26 cellular contexts compared by ENCODE assay signal in the genomic region with DNA sequence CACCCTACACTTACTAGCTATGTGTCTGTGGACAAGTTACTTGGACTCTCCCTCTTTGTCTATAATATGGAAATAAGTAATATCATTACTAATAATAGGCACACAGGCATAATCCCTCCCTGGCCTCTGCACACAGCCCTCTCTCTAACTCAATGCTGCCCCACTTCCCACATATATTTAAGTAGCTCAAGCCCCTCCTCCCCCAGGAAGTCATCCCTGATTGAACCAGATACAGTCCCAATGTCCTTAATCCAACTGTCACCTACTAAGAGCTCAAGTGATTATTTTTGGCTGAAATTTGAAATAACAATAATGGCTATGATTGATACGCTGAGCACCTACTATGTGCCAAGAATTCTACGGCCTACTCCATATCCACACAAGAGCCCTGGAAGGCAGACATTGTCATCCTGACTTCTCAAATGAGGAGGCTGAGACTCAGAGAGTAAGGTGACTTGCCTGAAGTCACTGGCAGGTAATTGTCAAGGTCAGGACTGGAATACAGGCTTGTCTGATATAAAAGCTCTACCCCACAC. TPM values are rescaled to one million over a fixed set of nuclear protein-coding genes. Genes with fewer than 3 reads are reported as not detected.
DNase-seq lines count a peak whose midpoint lies in the region; ATAC-seq, FAIRE-seq and TF ChIP-seq lines count a peak whose summit lies in the region.
"Had no signal": no experiment of that assay in that cellular context is flagged by ENCODE, and none has a peak within 500 bp of the region (broad histone marks: within the 10 kb centered on the region; RNA-seq: fewer than 3 reads in every experiment).

No MANE protein-coding gene starts in this region.

- H3K27ac ChIP-seq in HepG2 (ENCODE audit: extremely low read length, insufficient read depth, low read length) = no peak overlapping the region
- no peak overlapping the region for H3K27ac ChIP-seq in right lobe of liver
- H3K27ac ChIP-seq in H9 (ENCODE audit: insufficient read length, low read depth, low read length) = no peak overlapping the region
- H3K27ac ChIP-seq in osteoblast (ENCODE audit: low read depth, low read length) = no peak overlapping the region

- 79% methylated on average over 2 of the region's 2 CpGs for whole genome bisulfite sequencing in HepG2 (ENCODE audit: low lambda C conversion rate)
- 71% methylated on average over 1 of the region's 2 CpGs for WGBS in right lobe of liver (ENCODE audit: insufficient coverage, low coverage, low lambda C conversion rate, missing lambda C conversion rate)
- no CpG with 5 or more reads among the region's 2 CpGs for WGBS in H9 (ENCODE audit: extremely low coverage, insufficient read length, low lambda C conversion rate)

- H3K4me1 ChIP-seq in HepG2 (ENCODE audit: insufficient read depth, low read length) (peaks cover 83% of the 10 kb centered on the region), right lobe of liver (peaks cover 0 to 29% (median 8%) of the 10 kb centered on the region in 4 donors), H9 (ENCODE audit: insufficient read depth, low read length) (no peaks in the 10 kb centered on the region), osteoblast (ENCODE audit: insufficient read depth, low read length) (no peaks in the 10 kb centered on the region)

- no peak overlapping the region for H3K18ac ChIP-seq in H9 (ENCODE audit: insufficient read length, low read depth, low read length)

- H3K27me3 ChIP-seq in HepG2 (ENCODE audit: control insufficient read depth in 1 of 2, insufficient read depth in 2 of 2, low read length in 2 of 2) (no peaks in the 10 kb centered on the region), right lobe of liver (no peaks in the 10 kb centered on the region), H9 (ENCODE audit: insufficient read depth, low read length) (no peaks in the 10 kb centered on the region), osteoblast (ENCODE audit: insufficient read depth, low read length) (no peaks in the 10 kb centered on the region)

- no peak overlapping the region for H2BK12ac ChIP-seq in H9 (ENCODE audit: insufficient read length, low read depth, low read length)

- no peaks in the 10 kb centered on the region for H3K9me3 ChIP-seq in HepG2 (ENCODE audit: low read length)
- H3K9me3 ChIP-seq in right lobe of liver = no peaks in the 10 kb centered on the region
- no peaks in the 10 kb centered on the region for H3K9me3 ChIP-seq in H9 (ENCODE audit: control insufficient read depth, low read depth, low read length)
- H3K9me3 ChIP-seq in osteoblast (ENCODE audit: low read depth, low read length) = no peaks in the 10 kb centered on the region
- H3K9me3 ChIP-seq: SK-N-SH had no signal

- DNase-seq in HepG2 (ENCODE audit: low spot score) = no peak
- no peak for DNase-seq in right lobe of liver
- no peak for DNase-seq in H9
- DNase-seq in osteoblast (ENCODE audit: insufficient read length, low spot score, missing footprints) = no peak
- no peak for DNase-seq in mesenteric fat pad (ENCODE audit: low spot score)
- DNase-seq: DMS79 treated with DMSO at 0.1 percent for 48 hours; GF-D8; GOT3; HCEC 1CT; NCI-H1092; NCI-H1417 treated with DMSO at 0.1 percent for 48 hours; NCI-H1694 treated with DMSO at 0.1 percent for 48 hours; NCI-H2081 treated with DMSO at 0.1 percent for 48 hours; NCI-H2171; NCI-H345; NCI-H524; NCI-H748 treated with DMSO at 0.1 percent for 48 hours; NK-92 treated with Interleukin-12 subunit alpha and Interleukin-12 subunit beta, amount 100 ng/mL, for 24 hours; PC-3; SK-N-SH; SW 1271 had no signal

- H4K8ac ChIP-seq in H9 (replicated peaks; ENCODE audit: insufficient read length, low read depth, low read length) = no peak overlapping the region

- CTCF ChIA-PET in HepG2 (lab: Yijun Ruan, JAX; ENCODE audit: low intra/inter-chr PET ratio, low total read pairs) = interaction anchor here (0.7 to 6.1 kb wide), 2 partner anchors 36 to 54 kb away, joined by 3 to 74 read pairs; no protein-coding TSS in a partner anchor

- H3K56ac ChIP-seq in H9 (ENCODE audit: insufficient read length, low read depth, low read length) = no peak overlapping the region

- H3K4me1 Mint-ChIP-seq in H9 = peaks cover 11 to 14% of the 10 kb centered on the region in 2 experiments
- H3K4me1 Mint-ChIP-seq in brain = peaks cover 20% of the 10 kb centered on the region
- H3K4me1 Mint-ChIP-seq: CD14-positive monocyte had no signal

- H2AK5ac ChIP-seq in H9 (ENCODE audit: insufficient read length, low read length) = no peak overlapping the region

- TF ChIP-seq POLR2A in HepG2 (IDR thresholded peaks at IDR 0.05; ENCODE audit: insufficient read depth in 1 of 2, low read depth in 2 of 2, low read length in 2 of 2) (no peak), right lobe of liver (IDR thresholded peaks at IDR 0.05) (no peak)

- H2BK20ac ChIP-seq in H9 (ENCODE audit: low read depth, low read length, poor library complexity, severe bottlenecking) = no peak overlapping the region

- H3K27ac Mint-ChIP-seq in H9 (peak overlapping the region in 2 of 3 experiments; percentile 17 to 65; a peak in 3 of 7 replicates), brain (peak overlapping the region; percentile 2 to 76 (median 22))

- H2BK15ac ChIP-seq in H9 (ENCODE audit: low read depth, low read length) = no peak overlapping the region

- no peak overlapping the region for H3T11ph ChIP-seq in H9 (ENCODE audit: low read length)

- H3K9ac ChIP-seq in HepG2 (ENCODE audit: insufficient read depth, low read depth, low read length) = no peak overlapping the region
- H3K9ac ChIP-seq in H9 (ENCODE audit: extremely low read depth, insufficient read length, low read length) = no peak overlapping the region
- H3K9ac ChIP-seq: SK-N-SH had no signal

- H3K36me3 ChIP-seq in HepG2 (replicated peaks in 1 of 2; ENCODE audit: control insufficient read depth in 1 of 2, insufficient read depth in 2 of 2, low read length in 2 of 2) (no peaks in the 10 kb centered on the region; a peak in 1 of 5 replicates), right lobe of liver (no peaks in the 10 kb centered on the region), osteoblast (ENCODE audit: insufficient read depth, low read length) (peaks cover 5% of the 10 kb centered on the region)

- H3K4me3 Mint-ChIP-seq in H9 (no peak overlapping the region), brain (no peak overlapping the region)
- H3K4me3 Mint-ChIP-seq: CD14-positive monocyte, IgD-negative memory B cell had no signal

- H4K20me1 ChIP-seq in HepG2 (ENCODE audit: insufficient read depth, low read length) (no peaks in the 10 kb centered on the region), H9 (ENCODE audit: control insufficient read depth, insufficient read depth, insufficient read length) (no peaks in the 10 kb centered on the region), osteoblast (ENCODE audit: insufficient read depth, low read length) (peaks cover 27% of the 10 kb centered on the region)

- no peak for TF ChIP-seq CTCF in HepG2 (CRISPR knock-in tag; IDR thresholded peaks at IDR 0.05)
- no peak for TF ChIP-seq CTCF in right lobe of liver (IDR thresholded peaks at IDR 0.05)
- no peak for TF ChIP-seq CTCF in H9 (conservative IDR thresholded peaks at IDR 0.05)
- no peak for TF ChIP-seq CTCF in brain (conservative IDR thresholded peaks at IDR 0.05)
- TF ChIP-seq CTCF in osteoblast (IDR thresholded peaks at IDR 0.05; ENCODE audit: extremely low read depth, low read depth, low read length) = no peak

- H2BK5ac ChIP-seq in H9 (ENCODE audit: insufficient read length, low read length) = no peak overlapping the region

- no peak overlapping the region for H3K23ac ChIP-seq in H9 (ENCODE audit: insufficient read length, low read depth, low read length)

- H3K79me2 ChIP-seq in HepG2 (ENCODE audit: insufficient read depth, low read length) (no peaks in the 10 kb centered on the region), H9 (ENCODE audit: insufficient read depth, low read length) (no peaks in the 10 kb centered on the region), osteoblast (ENCODE audit: insufficient read depth, low read length) (no peaks in the 10 kb centered on the region)

- H3K9me3 Mint-ChIP-seq in H9 = no peaks in the 10 kb centered on the region; a peak in 1 of 5 replicates
- H3K9me3 Mint-ChIP-seq in brain = peaks cover 0 to 3% (median 0%) of the 10 kb centered on the region in 5 experiments
- H3K9me3 Mint-ChIP-seq: CD14-positive monocyte, IgD-negative memory B cell had no signal

- H3K4me2 ChIP-seq in HepG2 (ENCODE audit: low read depth, low read length) = no peak overlapping the region
- no peak overlapping the region for H3K4me2 ChIP-seq in H9 (ENCODE audit: insufficient read depth, insufficient read length, low read length)
- no peak overlapping the region for H3K4me2 ChIP-seq in osteoblast (ENCODE audit: insufficient read depth, low read length)
- H3K4me2 ChIP-seq: SK-N-SH had no signal

- H3K4ac ChIP-seq in H9 (ENCODE audit: low read depth, low read length) = no peak overlapping the region

- TF ChIP-seq EP300 in HepG2 (IDR thresholded peaks at IDR 0.05; ENCODE audit: low read depth in 2 of 2, low read length in 2 of 2) (no peak), HepG2 (CRISPR knock-in tag; IDR thresholded peaks at IDR 0.05; ENCODE audit: borderline replicate concordance) (no peak)

- H3K27me3 Mint-ChIP-seq in H9 (ENCODE audit: low read depth) (no peaks in the 10 kb centered on the region), brain (no peaks in the 10 kb centered on the region)
- H3K27me3 Mint-ChIP-seq: IgD-negative memory B cell had no signal

- no peak overlapping the region for H4K5ac ChIP-seq in H9 (ENCODE audit: insufficient read length, low read depth, low read length)

- in situ Hi-C loops in HepG2 (cut with HindIII; ENCODE audit: extremely low pct_ligation_motif_present, low pct_unique_long_range_greater_than_20kb) = no loop called here

- ATAC-seq in HepG2 = no peak
- no peak for ATAC-seq in right lobe of liver
- ATAC-seq in esophagus mucosa = no peak
- ATAC-seq: PC-3 had no signal

- H2AFZ ChIP-seq in HepG2 (ENCODE audit: low read length) (no peak overlapping the region), H9 (ENCODE audit: low read length) (no peak overlapping the region), osteoblast (ENCODE audit: low read length) (no peak overlapping the region)

- no TSS peak for BruUV-seq in HepG2 (replicated peaks; lab: Mats Ljungman, UMichigan)

- intact Hi-C loops in HepG2 (cut with micrococcal nuclease; ENCODE audit: unreplicated experiment) (loop anchor here (2.0 to 10.0 kb wide), 5 partner anchors 15 to 237 kb away; no protein-coding TSS in a partner anchor), right lobe of liver (cut with DNase I) (no loop called here)

- POLR2A ChIA-PET in HepG2 (lab: Yijun Ruan, JAX) = interaction anchor here (0.9 to 4.1 kb wide), 5 partner anchors 14 to 159 kb away, joined by 3 to 20 read pairs (median 5); partner anchors contain the start of genes HSP90AB1 and SLC29A1

- no peak overlapping the region for H3K14ac ChIP-seq in H9 (ENCODE audit: insufficient read depth, low read length)

- no peak overlapping the region for H3K4me3 ChIP-seq in HepG2 (replicated peaks in 1 of 3; ENCODE audit: insufficient read depth in 1 of 3, low read depth in 2 of 3, low read length in 3 of 3)
- H3K4me3 ChIP-seq in right lobe of liver = no peak overlapping the region
- H3K4me3 ChIP-seq in osteoblast (ENCODE audit: insufficient read depth, low read length) = no peak overlapping the region

- H4K91ac ChIP-seq in H9 (ENCODE audit: insufficient read length, low read depth, low read length) = no peak overlapping the region

- H2BK120ac ChIP-seq in H9 (ENCODE audit: low read depth, low read length, poor library complexity, severe bottlenecking) = no peak overlapping the region

- no peak for TF ChIP-seq RAD21 in HepG2 (CRISPR knock-in tag; IDR thresholded peaks at IDR 0.05)

- FAIRE-seq in HepG2 (lab: Jason Lieb, UNC) = no peak
- FAIRE-seq: GM12891 had no signal

- H3K36me3 Mint-ChIP-seq in H9 (ENCODE audit: insufficient read depth in 1 of 3, low read depth in 3 of 3) (peaks cover 12 to 22% (median 21%) of the 10 kb centered on the region in 3 experiments; a peak in 6 of 7 replicates), brain (peaks cover 14% of the 10 kb centered on the region)

- H3K23me2 ChIP-seq in H9 (ENCODE audit: insufficient read length, low read depth, low read length, poor library complexity, severe bottlenecking) = no peaks in the 10 kb centered on the region

- peaks cover 2% of the 10 kb centered on the region for H3K79me1 ChIP-seq in H9 (ENCODE audit: insufficient read depth, low read depth, low read length, poor library complexity, severe bottlenecking)

RNA-seq across cellular contexts. Expression of gene MRPL14, which starts 29.4 kb away (rescaled TPM):
- total RNA-seq in HepG2 (2016; rRNA removed; fragmentation: Illumina TruSeq; extraction: Trizol) (178 and 191 TPM in 2 replicates), right lobe of liver (10 to 100 TPM; 26.5 to 70.0 (median 35.4) TPM), H9 (2021) (80.1 and 80.3 TPM in 2 replicates), osteoblast (47.7 and 49.9 TPM in 2 replicates), esophagus mucosa (47.4 TPM), mesenteric fat pad (36.7 TPM)
- total RNA-seq in HepG2 (2016; cell fraction: cytosol; rRNA removed; fragmentation: Illumina TruSeq; extraction: Trizol; ENCODE audit: low read depth) = 169 and 189 TPM in 2 replicates
- 186 and 208 TPM in 2 replicates for total RNA-seq in HepG2 (2016; cell fraction: insoluble cytoplasmic fraction; rRNA removed; fragmentation: Illumina TruSeq; extraction: Trizol)
- total RNA-seq in HepG2 (2016; cell fraction: membrane; rRNA removed; fragmentation: Illumina TruSeq; extraction: Trizol) = 148 and 200 TPM in 2 replicates
- total RNA-seq in HepG2 (2016; cell fraction: nucleus; rRNA removed; fragmentation: Illumina TruSeq; extraction: Trizol) = 65.1 and 65.8 TPM in 2 replicates
- polyA plus RNA-seq in HepG2 (2011; rRNA removed) (157 and 166 TPM in 2 replicates), brain (ENCODE audit: insufficient read depth, low read depth, low replicate concordance) (72.7 TPM)
- 144 and 170 TPM in 2 replicates for polyA plus RNA-seq in HepG2 (2011; cell fraction: cytosol; rRNA removed)
- 42.8 and 46.0 TPM in 2 replicates for polyA plus RNA-seq in HepG2 (2011; cell fraction: nucleus; rRNA removed)
- 135 and 137 TPM in 2 replicates for polyA plus RNA-seq in HepG2 (2012)
- 114 and 150 TPM in 2 replicates for polyA plus RNA-seq in HepG2 (2016; cell fraction: cytosol; fragmentation: Illumina TruSeq; extraction: Trizol; ENCODE audit: low read depth)
- polyA plus RNA-seq in HepG2 (2016; cell fraction: insoluble cytoplasmic fraction; fragmentation: Illumina TruSeq; extraction: Trizol; ENCODE audit: low read depth) = 163 and 186 TPM in 2 replicates
- 111 and 143 TPM in 2 replicates for polyA plus RNA-seq in HepG2 (2016; cell fraction: membrane; fragmentation: Illumina TruSeq; extraction: Trizol; ENCODE audit: low read depth)
- 92.9 and 98.5 TPM in 2 replicates for polyA plus RNA-seq in HepG2 (2016; cell fraction: nucleus; fragmentation: Illumina TruSeq; extraction: Trizol; ENCODE audit: insufficient read depth, low read depth)
- 33.2 and 40.9 TPM in 2 replicates for polyA minus RNA-seq in HepG2 (2011; rRNA and poly(A)+ RNA removed; ENCODE audit: low replicate concordance)
- 22.7 and 28.4 TPM in 2 replicates for polyA minus RNA-seq in HepG2 (2011; cell fraction: cytosol; rRNA and poly(A)+ RNA removed)
- 20.0 and 21.5 TPM in 2 replicates for polyA minus RNA-seq in HepG2 (2011; cell fraction: nucleus; rRNA and poly(A)+ RNA removed)

RNA-seq across cellular contexts. Expression of gene TMEM63B, which starts 29.5 kb away (rescaled TPM):
- total RNA-seq in HepG2 (2016; rRNA removed; fragmentation: Illumina TruSeq; extraction: Trizol) = 13.9 and 27.4 TPM in 2 replicates
- 5.1 and 5.8 TPM in 2 replicates for total RNA-seq in HepG2 (2016; cell fraction: cytosol; rRNA removed; fragmentation: Illumina TruSeq; extraction: Trizol; ENCODE audit: low read depth)
- total RNA-seq in HepG2 (2016; cell fraction: insoluble cytoplasmic fraction; rRNA removed; fragmentation: Illumina TruSeq; extraction: Trizol) = 11.4 and 28.3 TPM in 2 replicates
- 14.9 and 15.8 TPM in 2 replicates for total RNA-seq in HepG2 (2016; cell fraction: membrane; rRNA removed; fragmentation: Illumina TruSeq; extraction: Trizol)
- 28.7 and 33.8 TPM in 2 replicates for total RNA-seq in HepG2 (2016; cell fraction: nucleus; rRNA removed; fragmentation: Illumina TruSeq; extraction: Trizol)
- 75.8 and 83.8 TPM in 2 replicates for polyA plus RNA-seq in HepG2 (2011; rRNA removed)
- 81.0 and 82.0 TPM in 2 replicates for polyA plus RNA-seq in HepG2 (2011; cell fraction: cytosol; rRNA removed)
- 185 and 224 TPM in 2 replicates for polyA plus RNA-seq in HepG2 (2011; cell fraction: nucleus; rRNA removed)
- polyA plus RNA-seq in HepG2 (2012) = 37.7 and 41.7 TPM in 2 replicates
- 5.0 and 5.6 TPM in 2 replicates for polyA plus RNA-seq in HepG2 (2016; cell fraction: cytosol; fragmentation: Illumina TruSeq; extraction: Trizol; ENCODE audit: low read depth)
- polyA plus RNA-seq in HepG2 (2016; cell fraction: insoluble cytoplasmic fraction; fragmentation: Illumina TruSeq; extraction: Trizol; ENCODE audit: low read depth) = 13.6 and 16.8 TPM in 2 replicates
- polyA plus RNA-seq in HepG2 (2016; cell fraction: membrane; fragmentation: Illumina TruSeq; extraction: Trizol; ENCODE audit: low read depth) = 10.0 and 10.2 TPM in 2 replicates
- polyA plus RNA-seq in HepG2 (2016; cell fraction: nucleus; fragmentation: Illumina TruSeq; extraction: Trizol; ENCODE audit: insufficient read depth, low read depth) = 69.5 and 76.1 TPM in 2 replicates
- polyA minus RNA-seq in HepG2 (2011; rRNA and poly(A)+ RNA removed; ENCODE audit: low replicate concordance) = 62.2 and 179 TPM in 2 replicates
- polyA minus RNA-seq in HepG2 (2011; cell fraction: cytosol; rRNA and poly(A)+ RNA removed) = 36.8 and 42.0 TPM in 2 replicates
- 36.6 and 36.8 TPM in 2 replicates for polyA minus RNA-seq in HepG2 (2011; cell fraction: nucleus; rRNA and poly(A)+ RNA removed)
- total RNA-seq in right lobe of liver = 10 to 100 TPM; 30.6 to 41.0 (median 36.8) TPM
- 56.3 and 56.8 TPM in 2 replicates for total RNA-seq in H9 (2021)
- polyA plus RNA-seq in brain (ENCODE audit: insufficient read depth, low read depth, low replicate concordance) = 48.2 TPM
- 32.7 and 36.6 TPM in 2 replicates for total RNA-seq in osteoblast
- 42.4 TPM for total RNA-seq in esophagus mucosa
- 24.3 TPM for total RNA-seq in mesenteric fat pad
